Comparison of ENCODE assay signal across 22 cellular contexts in the genomic region with DNA sequence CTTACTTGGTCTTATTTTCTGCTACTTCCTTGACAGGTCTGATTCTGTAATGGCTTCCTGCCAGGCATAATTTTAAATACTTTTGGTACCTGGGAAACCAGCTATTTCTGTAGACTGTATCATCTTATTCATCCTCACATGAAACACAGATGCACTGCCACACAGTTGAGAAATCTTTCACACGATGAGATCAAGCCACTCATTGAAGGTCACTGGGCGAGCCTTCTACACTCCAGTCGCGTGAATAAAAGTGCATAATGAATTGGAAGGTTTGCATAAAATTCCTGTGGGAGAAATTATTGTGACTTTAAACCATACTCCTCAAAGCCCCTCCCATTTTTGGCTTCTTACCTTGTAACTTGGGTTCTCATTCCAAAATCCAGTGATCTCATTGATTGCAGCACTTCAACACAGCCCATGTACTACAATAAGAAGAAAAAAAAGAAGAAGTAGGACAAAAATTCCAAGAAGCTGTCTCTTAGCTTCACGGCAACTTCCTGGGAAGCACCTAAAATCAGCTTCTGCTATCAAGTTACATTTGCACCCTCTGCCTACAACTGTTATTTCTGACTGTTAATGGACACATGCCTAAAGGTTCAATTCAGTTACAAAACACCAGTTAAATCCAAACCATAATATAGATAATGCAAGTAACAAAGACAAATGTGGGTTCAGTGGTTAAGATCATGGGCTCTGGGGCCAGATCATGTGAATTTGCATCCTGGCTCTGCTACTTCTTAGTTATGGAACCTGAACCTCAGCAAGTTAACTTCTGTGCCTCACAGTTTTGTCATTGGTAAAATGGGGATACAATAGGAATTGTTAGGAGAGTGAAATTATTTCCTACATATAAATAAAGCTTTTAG. TPM values are rescaled to one million over a fixed set of nuclear protein-coding genes. Genes with fewer than 3 reads are reported as not detected.
DNase-seq lines count a peak whose midpoint lies in the region; ATAC-seq and TF ChIP-seq lines count a peak whose summit lies in the region.
"Had no signal": no experiment of that assay in that cellular context is flagged by ENCODE, and none has a peak within 500 bp of the region (broad histone marks: within the 10 kb centered on the region; RNA-seq: fewer than 3 reads in every experiment).

No MANE protein-coding gene starts in this region.

- H3F3A ChIP-seq in Loucy (ENCODE audit: low read depth) = no peaks in the 10 kb centered on the region

- H3K27ac Mint-ChIP-seq in activated CD8-positive, alpha-beta memory T cell treated with anti-CD3 and anti-CD28 coated beads, Interleukin-2, amount 10 ng/mL, durations not matched to agents 7 days and 5 days = peak overlapping the region; percentile 82
- H3K27ac Mint-ChIP-seq in activated naive CD8-positive, alpha-beta T cell treated with anti-CD3 and anti-CD28 coated beads, Interleukin-2, amount 50 U/mL, for 24 hours = peak overlapping the region; percentile 91
- H3K27ac Mint-ChIP-seq in CD14-positive monocyte = no peak overlapping the region

- no peaks in the 10 kb centered on the region for H4K20me1 ChIP-seq in Loucy (ENCODE audit: insufficient read depth, low read length, poor library complexity, severe bottlenecking)

- CTCF ChIA-PET in activated CD8-positive, alpha-beta memory T cell treated with anti-CD3 and anti-CD28 coated beads, Interleukin-2, amount 10 ng/mL, durations not matched to agents 7 days and 5 days (lab: Charles Lee) = interaction anchor here (0.9 to 1.6 kb wide), 4 partner anchors 13 to 63 kb away, joined by 3 to 5 read pairs (median 4); no protein-coding TSS in a partner anchor

- H2BK5ac ChIP-seq in mesenchymal stem cell (ENCODE audit: low read depth, low read length, poor library complexity, severe bottlenecking) = no peak overlapping the region
- H2BK5ac ChIP-seq in trophoblast cell (ENCODE audit: low read depth, low read length, poor library complexity) = no peak overlapping the region

- H3K4ac ChIP-seq in mesenchymal stem cell (ENCODE audit: low read depth in 1 of 2, low read length in 2 of 2) (no peak overlapping the region), trophoblast cell (ENCODE audit: low read depth, low read length) (no peak overlapping the region)

- H3K79me2 ChIP-seq in Loucy (ENCODE audit: insufficient read depth, low read length) (no peaks in the 10 kb centered on the region), trophoblast cell (ENCODE audit: control insufficient read depth, insufficient read depth, low read length, poor library complexity) (no peaks in the 10 kb centered on the region)

- H3K23ac ChIP-seq in mesenchymal stem cell (ENCODE audit: low read length in 2 of 2) (no peak overlapping the region), trophoblast cell (ENCODE audit: low read length) (no peak overlapping the region)

- H4K8ac ChIP-seq in mesenchymal stem cell (ENCODE audit: low read length) = no peak overlapping the region
- no peak overlapping the region for H4K8ac ChIP-seq in trophoblast cell (ENCODE audit: low read depth, low read length)

- peaks cover 53% of the 10 kb centered on the region for H3K4me1 Mint-ChIP-seq in activated CD8-positive, alpha-beta memory T cell treated with anti-CD3 and anti-CD28 coated beads, Interleukin-2, amount 10 ng/mL, durations not matched to agents 7 days and 5 days
- H3K4me1 Mint-ChIP-seq in activated naive CD8-positive, alpha-beta T cell treated with anti-CD3 and anti-CD28 coated beads, Interleukin-2, amount 50 U/mL, for 24 hours = peaks cover 58% of the 10 kb centered on the region
- no peaks in the 10 kb centered on the region for H3K4me1 Mint-ChIP-seq in CD14-positive monocyte

- peak overlapping the region; percentile 83 for H2AFZ ChIP-seq in Loucy (ENCODE audit: low read length)
- no peak overlapping the region for H2AFZ ChIP-seq in mesenchymal stem cell (ENCODE audit: low read depth, low read length)
- H2AFZ ChIP-seq in trophoblast cell (ENCODE audit: insufficient read depth, low read length, poor library complexity) = no peak overlapping the region

- H3K4me3 ChIP-seq in Loucy (ENCODE audit: low read length, poor library complexity, severe bottlenecking) (peak overlapping the region; percentile 25), mesenchymal stem cell (ENCODE audit: insufficient read depth in 1 of 2, low read depth in 1 of 2, low read length in 2 of 2) (peak overlapping the region in 1 of 2 experiments; percentile 8), trophoblast cell (ENCODE audit: low read depth, low read length) (no peak overlapping the region)
- H3K4me3 ChIP-seq: MG63, mucosa of descending colon, psoas muscle, spleen, testis had no signal

- no peak overlapping the region for H2BK12ac ChIP-seq in mesenchymal stem cell (ENCODE audit: low read length in 2 of 2)
- no peak overlapping the region for H2BK12ac ChIP-seq in trophoblast cell (ENCODE audit: low read length)

- peaks cover 4% of the 10 kb centered on the region for H3K9me3 Mint-ChIP-seq in activated CD8-positive, alpha-beta memory T cell treated with anti-CD3 and anti-CD28 coated beads, Interleukin-2, amount 10 ng/mL, durations not matched to agents 7 days and 5 days (ENCODE audit: low read depth)
- H3K9me3 Mint-ChIP-seq in activated naive CD8-positive, alpha-beta T cell treated with anti-CD3 and anti-CD28 coated beads, Interleukin-2, amount 50 U/mL, for 24 hours = peaks cover 23% of the 10 kb centered on the region
- peaks cover 0 to 4% (median 0%) of the 10 kb centered on the region in 7 donors for H3K9me3 Mint-ChIP-seq in CD14-positive monocyte

- H3K4me2 ChIP-seq in Loucy (ENCODE audit: low read depth, low read length, poor library complexity, severe bottlenecking) = peak overlapping the region; percentile 53
- H3K4me2 ChIP-seq in mesenchymal stem cell (ENCODE audit: low read length, poor library complexity, severe bottlenecking) = no peak overlapping the region
- no peak overlapping the region for H3K4me2 ChIP-seq in trophoblast cell (ENCODE audit: low read length)

- peaks cover 3% of the 10 kb centered on the region for H3K27me3 Mint-ChIP-seq in activated CD8-positive, alpha-beta memory T cell treated with anti-CD3 and anti-CD28 coated beads, Interleukin-2, amount 10 ng/mL, durations not matched to agents 7 days and 5 days
- peaks cover 11% of the 10 kb centered on the region for H3K27me3 Mint-ChIP-seq in activated naive CD8-positive, alpha-beta T cell treated with anti-CD3 and anti-CD28 coated beads, Interleukin-2, amount 50 U/mL, for 24 hours
- peaks cover 0 to 3% (median 0%) of the 10 kb centered on the region in 3 donors for H3K27me3 Mint-ChIP-seq in CD14-positive monocyte (ENCODE audit: low read depth in 3 of 3)

- H3K36me3 ChIP-seq in Loucy (ENCODE audit: insufficient read depth, low read length) (no peaks in the 10 kb centered on the region), mesenchymal stem cell (ENCODE audit: control insufficient read depth in 1 of 2, insufficient read depth in 2 of 2, low read depth in 1 of 2, low read length in 2 of 2) (no peaks in the 10 kb centered on the region), trophoblast cell (ENCODE audit: control insufficient read depth in 1 of 2, insufficient read depth in 2 of 2, low read length in 2 of 2) (no peaks in the 10 kb centered on the region)
- H3K36me3 ChIP-seq: MG63, spleen had no signal

- ATAC-seq in activated CD8-positive, alpha-beta memory T cell treated with anti-CD3 and anti-CD28 coated beads, Interleukin-2, amount 10 ng/mL, durations not matched to agents 7 days and 5 days = peak; percentile 20
- no peak for ATAC-seq in activated naive CD8-positive, alpha-beta T cell treated with anti-CD3 and anti-CD28 coated beads, Interleukin-2, amount 50 U/mL, for 24 hours
- ATAC-seq: left ventricle myocardium superior, mucosa of descending colon had no signal

- H3K18ac ChIP-seq in mesenchymal stem cell (ENCODE audit: low read depth in 1 of 2, low read length in 2 of 2) = no peak overlapping the region
- no peak overlapping the region for H3K18ac ChIP-seq in trophoblast cell (ENCODE audit: low read length)

- no peak overlapping the region for H2BK15ac ChIP-seq in mesenchymal stem cell (ENCODE audit: low read depth, poor library complexity, severe bottlenecking)

- TF ChIP-seq CTCF in Loucy (conservative IDR thresholded peaks at IDR 0.05; ENCODE audit: low read length) (no peak), CD14-positive monocyte (IDR thresholded peaks at IDR 0.05) (no peak)

- DNase-seq in activated CD8-positive, alpha-beta memory T cell treated with anti-CD3 and anti-CD28 coated beads, Interleukin-2, amount 10 ng/mL, durations not matched to agents 7 days and 5 days = peak; percentile 57
- DNase-seq in activated CD8-positive, alpha-beta memory T cell treated with anti-CD3 and anti-CD28 coated beads, Interleukin-2, amount 50 U/mL, for 4 hours = no peak
- DNase-seq in activated naive CD8-positive, alpha-beta T cell treated with anti-CD3 and anti-CD28 coated beads, Interleukin-2, amount 50 U/mL, for 24 hours = no peak
- no peak for DNase-seq in mesenchymal stem cell
- no peak for DNase-seq in CD14-positive monocyte (ENCODE audit: low spot score)
- DNase-seq in NCI-H1105 treated with DMSO at 0.1 percent for 48 hours (lab: John Stamatoyannopoulos, UW) = no peak
- DNase-seq in trophoblast cell = no peak
- DNase-seq: CD4-positive, CD25-positive, alpha-beta regulatory T cell; DMS 273 treated with DMSO at 0.1 percent for 48 hours; GF-D8; glutamatergic neuron; H7; left ventricle myocardium superior; MG63; mucosa of descending colon; NCI-H1694; NCI-H2227 treated with DMSO at 0.1 percent for 48 hours; psoas muscle; spleen; testis had no signal

- H3K4me1 ChIP-seq in Loucy (ENCODE audit: insufficient read depth, low read length, poor library complexity, severe bottlenecking) (peaks cover 25% of the 10 kb centered on the region), mesenchymal stem cell (ENCODE audit: control insufficient read depth, insufficient read depth, low read depth, low read length) (peaks cover 5% of the 10 kb centered on the region), trophoblast cell (ENCODE audit: control insufficient read depth in 1 of 2, insufficient read depth in 2 of 2, low read length in 2 of 2) (peaks cover 0 to 3% of the 10 kb centered on the region in 2 experiments)
- H3K4me1 ChIP-seq: psoas muscle, spleen, testis had no signal

- H2BK120ac ChIP-seq in mesenchymal stem cell (ENCODE audit: low read depth, low read length) = no peak overlapping the region
- H2BK120ac ChIP-seq in trophoblast cell (ENCODE audit: insufficient read depth, low read length, poor library complexity) = no peak overlapping the region

- intact Hi-C loops in CD14-positive monocyte (cut with micrococcal nuclease) = no loop called here

- H4K91ac ChIP-seq in mesenchymal stem cell (ENCODE audit: low read length) (no peak overlapping the region), trophoblast cell (ENCODE audit: low read depth, low read length) (no peak overlapping the region)

- H2AK5ac ChIP-seq in mesenchymal stem cell (ENCODE audit: low read length, severe bottlenecking) (no peak overlapping the region), trophoblast cell (ENCODE audit: low read length) (no peak overlapping the region)

- H3K14ac ChIP-seq in mesenchymal stem cell (ENCODE audit: low read length in 2 of 2) = no peak overlapping the region
- no peak overlapping the region for H3K14ac ChIP-seq in trophoblast cell (ENCODE audit: low read length)

- no peak overlapping the region for H3K4me3 Mint-ChIP-seq in activated CD8-positive, alpha-beta memory T cell treated with anti-CD3 and anti-CD28 coated beads, Interleukin-2, amount 10 ng/mL, durations not matched to agents 7 days and 5 days
- H3K4me3 Mint-ChIP-seq in activated naive CD8-positive, alpha-beta T cell treated with anti-CD3 and anti-CD28 coated beads, Interleukin-2, amount 50 U/mL, for 24 hours = no peak overlapping the region
- no peak overlapping the region for H3K4me3 Mint-ChIP-seq in CD14-positive monocyte
- H3K4me3 Mint-ChIP-seq: CD4-positive, CD25-positive, alpha-beta regulatory T cell had no signal

- H3K9me3 ChIP-seq in Loucy (ENCODE audit: insufficient read depth, low read depth, low read length) (no peaks in the 10 kb centered on the region), mesenchymal stem cell (ENCODE audit: control insufficient read depth, low read length) (no peaks in the 10 kb centered on the region), trophoblast cell (ENCODE audit: insufficient read depth, low read depth, low read length) (no peaks in the 10 kb centered on the region)
- H3K9me3 ChIP-seq: MG63, mucosa of descending colon, psoas muscle, spleen, testis had no signal

- no peaks in the 10 kb centered on the region for H3K79me1 ChIP-seq in mesenchymal stem cell (replicated peaks; ENCODE audit: low read length, poor library complexity, severe bottlenecking)
- H3K79me1 ChIP-seq in trophoblast cell (ENCODE audit: low read length) = no peaks in the 10 kb centered on the region

- H3K27me3 ChIP-seq in Loucy (ENCODE audit: insufficient read depth, low read length, poor library complexity, severe bottlenecking) = no peaks in the 10 kb centered on the region
- no peaks in the 10 kb centered on the region for H3K27me3 ChIP-seq in mesenchymal stem cell (ENCODE audit: control insufficient read depth in 1 of 2, insufficient read depth in 1 of 2, low read length in 2 of 2)
- H3K27me3 ChIP-seq in trophoblast cell (ENCODE audit: insufficient read depth, low read length) = no peaks in the 10 kb centered on the region
- H3K27me3 ChIP-seq: dorsolateral prefrontal cortex, MG63, testis had no signal

- H3K9ac ChIP-seq in Loucy (ENCODE audit: low read depth, low read length, poor library complexity, severe bottlenecking) (peak overlapping the region; percentile 29), mesenchymal stem cell (ENCODE audit: low read length) (peak overlapping the region; percentile 62), trophoblast cell (ENCODE audit: low read length) (no peak overlapping the region)

- peaks cover 30% of the 10 kb centered on the region for H3K36me3 Mint-ChIP-seq in activated CD8-positive, alpha-beta memory T cell treated with anti-CD3 and anti-CD28 coated beads, Interleukin-2, amount 10 ng/mL, durations not matched to agents 7 days and 5 days
- peaks cover 34% of the 10 kb centered on the region for H3K36me3 Mint-ChIP-seq in activated naive CD8-positive, alpha-beta T cell treated with anti-CD3 and anti-CD28 coated beads, Interleukin-2, amount 50 U/mL, for 24 hours (ENCODE audit: low read depth)
- no peaks in the 10 kb centered on the region for H3K36me3 Mint-ChIP-seq in CD14-positive monocyte
- H3K36me3 Mint-ChIP-seq: CD4-positive, CD25-positive, alpha-beta regulatory T cell had no signal

- no peaks in the 10 kb centered on the region for H3K9me2 ChIP-seq in Loucy (replicated peaks; ENCODE audit: low read depth, low read length)

- H4K12ac ChIP-seq in trophoblast cell (ENCODE audit: low read depth, low read length) = no peak overlapping the region

- no peak overlapping the region for H3K27ac ChIP-seq in mesenchymal stem cell (ENCODE audit: low read length, poor library complexity, severe bottlenecking)
- H3K27ac ChIP-seq in trophoblast cell (ENCODE audit: low read depth, low read length) = no peak overlapping the region
- H3K27ac ChIP-seq: psoas muscle, spleen, testis had no signal

- WGBS in mesenchymal stem cell = 96% methylated on average over 3 of the region's 5 CpGs
- WGBS in trophoblast cell (ENCODE audit: extremely low coverage, insufficient coverage, insufficient read length) = no CpG with 5 or more reads among the region's 5 CpGs

RNA-seq across cellular contexts. Expression of gene SHC4, which starts 39.0 kb away (rescaled TPM):
- 1 to 10 TPM; 3.0 to 9.8 TPM for total RNA-seq in activated CD8-positive, alpha-beta memory T cell treated with anti-CD3 and anti-CD28 coated beads, Interleukin-2, amount 10 ng/mL, durations not matched to agents 7 days and 5 days
- polyA plus RNA-seq in mesenchymal stem cell (2013, experiment 1 of 2) = 1.6 TPM
- polyA plus RNA-seq in mesenchymal stem cell (2013, experiment 2 of 2) = 1.7 TPM
- not detected for polyA plus RNA-seq in CD14-positive monocyte
- 0.14 and 0.26 TPM in 2 replicates for polyA plus RNA-seq in trophoblast cell (2013)
- total RNA-seq: CD4-positive, CD25-positive, alpha-beta regulatory T cell had no signal
- polyA plus RNA-seq: CD4-positive, CD25-positive, alpha-beta regulatory T cell had no signal

RNA-seq across cellular contexts. Expression of gene EID1, which starts 46.8 kb away (rescaled TPM):
- total RNA-seq in activated CD8-positive, alpha-beta memory T cell treated with anti-CD3 and anti-CD28 coated beads, Interleukin-2, amount 10 ng/mL, durations not matched to agents 7 days and 5 days = 100 to 1,000 TPM; 100 to 133 TPM
- 264 TPM for polyA plus RNA-seq in mesenchymal stem cell (2013, experiment 1 of 2)
- polyA plus RNA-seq in mesenchymal stem cell (2013, experiment 2 of 2) = 277 TPM
- polyA plus RNA-seq in CD14-positive monocyte = 100 to 1,000 TPM; 181 to 182 TPM
- 78.6 and 80.1 TPM in 2 replicates for polyA plus RNA-seq in trophoblast cell (2013)

Comparison
In these comparisons a context has a peak if more than half of its experiments do, and no peak if none do; other contexts are left out.
1. H3K27ac Mint-ChIP-seq: peak in activated CD8-positive, alpha-beta memory T cell treated with anti-CD3 and anti-CD28 coated beads, Interleukin-2, amount 10 ng/mL, durations not matched to agents 7 days and 5 days (single experiment) and activated naive CD8-positive, alpha-beta T cell treated with anti-CD3 and anti-CD28 coated beads, Interleukin-2, amount 50 U/mL, for 24 hours (single experiment); none in CD14-positive monocyte (0 of 7).